Comparison of ENCODE assay signal across 8 cellular contexts in the genomic region with DNA sequence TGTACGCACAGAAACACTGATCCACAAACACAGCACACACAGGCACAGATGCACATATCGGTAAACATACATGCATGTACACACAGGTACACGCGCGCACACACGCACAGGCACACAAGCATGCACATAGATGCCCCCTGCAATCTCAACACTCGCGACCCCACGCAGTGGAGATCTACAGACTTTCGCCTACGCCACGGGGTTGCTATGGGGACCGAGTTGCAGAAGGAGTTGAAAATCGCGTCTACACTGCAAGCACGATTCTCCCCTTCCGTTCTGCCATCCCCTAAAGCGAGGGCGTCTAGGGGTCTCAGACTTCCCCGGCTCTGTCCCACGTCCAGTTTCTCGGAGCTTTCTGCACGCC. TPM values are rescaled to one million over a fixed set of nuclear protein-coding genes. Genes with fewer than 3 reads are reported as not detected.
DNase-seq lines count a peak whose midpoint lies in the region; ATAC-seq and TF ChIP-seq lines count a peak whose summit lies in the region.

No MANE protein-coding gene starts in this region.

- peak; percentile 26 for ATAC-seq in activated CD8-positive, alpha-beta T cell treated with anti-CD3 and anti-CD28 coated beads for 36 hours
- no peak for ATAC-seq in GM21526 (IDR thresholded peaks at IDR 0.05; ENCODE audit: low FRiP score, unreplicated experiment)

- no peak for TF ChIP-seq CTCF in GM13976 (IDR thresholded peaks at IDR 0.05; ENCODE audit: borderline replicate concordance, control extremely low read depth, extremely low read depth, insufficient read depth, missing control alignments)
- no peak for TF ChIP-seq CTCF in activated CD8-positive, alpha-beta T cell treated with anti-CD3 and anti-CD28 coated beads for 36 hours (IDR thresholded peaks at IDR 0.05)
- TF ChIP-seq CTCF in retinal pigment epithelial cell (conservative IDR thresholded peaks at IDR 0.05; ENCODE audit: low read depth, low read length), result no peak

- intact Hi-C loops in activated CD8-positive, alpha-beta T cell treated with anti-CD3 and anti-CD28 coated beads for 36 hours (cut with micrococcal nuclease), result no loop called here
- intact Hi-C loops in head of caudate nucleus (cut with DNase I), result no loop called here

- in situ Hi-C loops in GM13976 (cut with MboI; ENCODE audit: low sequenced_read_pairs, unreplicated experiment), result no loop called here

- CTCF ChIA-PET in activated CD8-positive, alpha-beta T cell treated with anti-CD3 and anti-CD28 coated beads for 36 hours (lab: Charles Lee), result interaction anchor here (1.3 kb wide), 1 partner anchor 11 kb away, joined by 4 read pairs; no protein-coding TSS in a partner anchor

- peak overlapping the region; percentile 74 for H3K4me3 Mint-ChIP-seq in activated CD8-positive, alpha-beta T cell treated with anti-CD3 and anti-CD28 coated beads for 36 hours

- H3K4me1 Mint-ChIP-seq in activated CD8-positive, alpha-beta T cell treated with anti-CD3 and anti-CD28 coated beads for 36 hours (ENCODE audit: low read depth), result peaks cover 18% of the 10 kb centered on the region

- H3K27ac Mint-ChIP-seq in activated CD8-positive, alpha-beta T cell treated with anti-CD3 and anti-CD28 coated beads for 36 hours, result peak overlapping the region; percentile 3

- H3K27me3 Mint-ChIP-seq in activated CD8-positive, alpha-beta T cell treated with anti-CD3 and anti-CD28 coated beads for 36 hours, result peaks cover 15% of the 10 kb centered on the region

- DNase-seq in GM13976 (ENCODE audit: low spot score) (peak; percentile 30), head of caudate nucleus (peak in 37 of 42 donors; percentile 34 to 79 (median 59)), retinal pigment epithelial cell (ENCODE audit: low read depth) (no peak), GM03348 (ENCODE audit: low spot score) (no peak), T1000 (lab: John Stamatoyannopoulos, UW) (no peak), NCI-H526 treated with DMSO at 0.1 percent for 48 hours (lab: John Stamatoyannopoulos, UW) (no peak)
- DNase-seq in activated CD8-positive, alpha-beta T cell treated with anti-CD3 and anti-CD28 coated beads for 36 hours, result peak; percentile 70

- no peaks in the 10 kb centered on the region for H3K9me3 Mint-ChIP-seq in activated CD8-positive, alpha-beta T cell treated with anti-CD3 and anti-CD28 coated beads for 36 hours

- peak overlapping the region; percentile 54 for H3K4me3 ChIP-seq in retinal pigment epithelial cell (ENCODE audit: low read length)

- H3K36me3 Mint-ChIP-seq in activated CD8-positive, alpha-beta T cell treated with anti-CD3 and anti-CD28 coated beads for 36 hours (ENCODE audit: low read depth), result no peaks in the 10 kb centered on the region

- POLR2A ChIA-PET in activated CD8-positive, alpha-beta T cell treated with anti-CD3 and anti-CD28 coated beads for 36 hours (lab: Charles Lee), result interaction anchor here (1.0 to 1.5 kb wide), 3 partner anchors 8 to 22 kb away, joined by 3 to 5 read pairs (median 4); no protein-coding TSS in a partner anchor

RNA-seq across cellular contexts. Expression of a gene that starts 0.8 kb away (rescaled TPM):
- total RNA-seq in activated CD8-positive, alpha-beta T cell treated with anti-CD3 and anti-CD28 coated beads for 36 hours, result 1 to 10 TPM; 1.9 to 2.7 TPM

RNA-seq across cellular contexts. Expression of a gene that starts 9.2 kb away (rescaled TPM):
- total RNA-seq in activated CD8-positive, alpha-beta T cell treated with anti-CD3 and anti-CD28 coated beads for 36 hours, result 10 to 100 TPM; 30.7 to 32.1 TPM

Comparison
In these comparisons a context has a peak if more than half of its experiments do, and no peak if none do; other contexts are left out.
1. DNase-seq: peak in GM13976 (single experiment), activated CD8-positive, alpha-beta T cell treated with anti-CD3 and anti-CD28 coated beads for 36 hours (single experiment) and head of caudate nucleus (37 of 42); none in retinal pigment epithelial cell (single experiment), GM03348 (single experiment), T1000 (single experiment) and NCI-H526 treated with DMSO at 0.1 percent for 48 hours (single experiment).